Comparison of ENCODE assay signal across 1 cellular context in genomic region chr12:53200458-53201169, GRCh38.
TF ChIP-seq lines count a peak whose summit lies in the region.

No MANE protein-coding gene starts in this region.

TF ChIP-seq in GM23338, 12 proteins besides CTCF, POLR2A, EP300 and RAD21 (continued from another document):
- TF ChIP-seq ZNF462 (CRISPR knock-in tag; IDR thresholded peaks at IDR 0.05) (no peak), EZH2 (IDR thresholded peaks at IDR 0.05; ENCODE audit: low read depth, unreplicated experiment) (no peak), STAT1 (IDR thresholded peaks at IDR 0.05; ENCODE audit: unreplicated experiment) (no peak)
TF ChIP-seq in GM23338: peak in this region for 0.
